In the genomic region with DNA sequence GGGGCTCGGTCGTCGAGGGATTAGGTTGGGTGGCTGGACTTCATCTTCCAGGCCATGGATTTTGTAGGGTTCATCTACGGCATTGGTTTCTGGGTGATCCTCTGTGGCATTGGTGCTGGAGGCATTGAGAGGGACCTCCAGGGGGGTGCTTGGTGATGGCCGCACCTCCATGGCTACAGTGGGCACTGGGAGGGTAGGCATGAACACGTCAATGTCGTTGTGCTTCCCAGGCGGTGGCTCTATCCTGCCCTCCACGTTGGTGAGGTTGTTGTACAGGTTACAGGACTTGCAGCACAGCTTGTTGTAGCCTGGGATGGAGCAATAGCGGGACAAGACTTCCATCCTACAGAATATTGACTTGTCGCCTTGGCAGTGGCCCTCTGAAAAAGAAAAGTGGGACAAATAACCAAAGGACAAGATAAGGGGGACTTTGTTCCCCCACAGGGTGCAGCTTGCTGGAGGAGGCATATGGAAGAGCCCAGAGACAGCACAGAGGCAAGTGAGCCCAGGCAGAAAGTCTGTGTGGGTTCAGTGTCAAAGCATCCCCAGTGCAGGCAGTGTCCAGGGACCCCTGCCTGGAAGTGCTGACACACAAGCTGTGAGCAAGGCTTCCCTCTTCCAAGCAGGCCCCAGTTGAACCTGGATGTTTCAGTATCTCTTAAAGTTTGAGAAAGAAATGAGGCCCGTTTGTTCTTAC, we compare ENCODE assay signal across 1 cellular context.
TF ChIP-seq lines count a peak whose summit lies in the region.

No MANE protein-coding gene starts in this region.

TF ChIP-seq in SK-N-SH treated with all-trans-retinoic acid at 6 μM for 48 hours, 23 proteins besides CTCF, POLR2A, EP300 and RAD21 (continued from another document):
- TF ChIP-seq, protein P1, sequence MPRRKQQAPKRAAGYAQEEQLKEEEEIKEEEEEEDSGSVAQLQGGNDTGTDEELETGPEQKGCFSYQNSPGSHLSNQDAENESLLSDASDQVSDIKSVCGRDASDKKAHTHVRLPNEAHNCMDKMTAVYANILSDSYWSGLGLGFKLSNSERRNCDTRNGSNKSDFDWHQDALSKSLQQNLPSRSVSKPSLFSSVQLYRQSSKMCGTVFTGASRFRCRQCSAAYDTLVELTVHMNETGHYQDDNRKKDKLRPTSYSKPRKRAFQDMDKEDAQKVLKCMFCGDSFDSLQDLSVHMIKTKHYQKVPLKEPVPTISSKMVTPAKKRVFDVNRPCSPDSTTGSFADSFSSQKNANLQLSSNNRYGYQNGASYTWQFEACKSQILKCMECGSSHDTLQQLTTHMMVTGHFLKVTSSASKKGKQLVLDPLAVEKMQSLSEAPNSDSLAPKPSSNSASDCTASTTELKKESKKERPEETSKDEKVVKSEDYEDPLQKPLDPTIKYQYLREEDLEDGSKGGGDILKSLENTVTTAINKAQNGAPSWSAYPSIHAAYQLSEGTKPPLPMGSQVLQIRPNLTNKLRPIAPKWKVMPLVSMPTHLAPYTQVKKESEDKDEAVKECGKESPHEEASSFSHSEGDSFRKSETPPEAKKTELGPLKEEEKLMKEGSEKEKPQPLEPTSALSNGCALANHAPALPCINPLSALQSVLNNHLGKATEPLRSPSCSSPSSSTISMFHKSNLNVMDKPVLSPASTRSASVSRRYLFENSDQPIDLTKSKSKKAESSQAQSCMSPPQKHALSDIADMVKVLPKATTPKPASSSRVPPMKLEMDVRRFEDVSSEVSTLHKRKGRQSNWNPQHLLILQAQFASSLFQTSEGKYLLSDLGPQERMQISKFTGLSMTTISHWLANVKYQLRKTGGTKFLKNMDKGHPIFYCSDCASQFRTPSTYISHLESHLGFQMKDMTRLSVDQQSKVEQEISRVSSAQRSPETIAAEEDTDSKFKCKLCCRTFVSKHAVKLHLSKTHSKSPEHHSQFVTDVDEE (CRISPR knock-in tag; IDR thresholded peaks at IDR 0.05): no peak
- TF ChIP-seq ARNTL (CRISPR knock-in tag; IDR thresholded peaks at IDR 0.05; ENCODE audit: borderline replicate concordance, low read depth) (no peak), OSR1 (CRISPR knock-in tag; IDR thresholded peaks at IDR 0.05) (no peak), ZC3H10 (CRISPR knock-in tag; IDR thresholded peaks at IDR 0.05) (no peak), PPARA (CRISPR knock-in tag; IDR thresholded peaks at IDR 0.05; ENCODE audit: borderline replicate concordance) (no peak), BACH2 (CRISPR knock-in tag; IDR thresholded peaks at IDR 0.05; ENCODE audit: borderline replicate concordance) (no peak), TCF4 (CRISPR knock-in tag; IDR thresholded peaks at IDR 0.05; ENCODE audit: borderline replicate concordance) (no peak), ZFP3 (CRISPR knock-in tag; IDR thresholded peaks at IDR 0.05) (no peak)
- TF ChIP-seq, protein P2, sequence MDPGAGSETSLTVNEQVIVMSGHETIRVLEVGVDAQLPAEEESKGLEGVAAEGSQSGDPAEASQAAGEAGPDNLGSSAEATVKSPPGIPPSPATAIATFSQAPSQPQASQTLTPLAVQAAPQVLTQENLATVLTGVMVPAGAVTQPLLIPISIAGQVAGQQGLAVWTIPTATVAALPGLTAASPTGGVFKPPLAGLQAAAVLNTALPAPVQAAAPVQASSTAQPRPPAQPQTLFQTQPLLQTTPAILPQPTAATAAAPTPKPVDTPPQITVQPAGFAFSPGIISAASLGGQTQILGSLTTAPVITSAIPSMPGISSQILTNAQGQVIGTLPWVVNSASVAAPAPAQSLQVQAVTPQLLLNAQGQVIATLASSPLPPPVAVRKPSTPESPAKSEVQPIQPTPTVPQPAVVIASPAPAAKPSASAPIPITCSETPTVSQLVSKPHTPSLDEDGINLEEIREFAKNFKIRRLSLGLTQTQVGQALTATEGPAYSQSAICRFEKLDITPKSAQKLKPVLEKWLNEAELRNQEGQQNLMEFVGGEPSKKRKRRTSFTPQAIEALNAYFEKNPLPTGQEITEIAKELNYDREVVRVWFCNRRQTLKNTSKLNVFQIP (CRISPR knock-in tag; IDR thresholded peaks at IDR 0.05; ENCODE audit: borderline replicate concordance, low read depth): no peak
- TF ChIP-seq, protein P3, sequence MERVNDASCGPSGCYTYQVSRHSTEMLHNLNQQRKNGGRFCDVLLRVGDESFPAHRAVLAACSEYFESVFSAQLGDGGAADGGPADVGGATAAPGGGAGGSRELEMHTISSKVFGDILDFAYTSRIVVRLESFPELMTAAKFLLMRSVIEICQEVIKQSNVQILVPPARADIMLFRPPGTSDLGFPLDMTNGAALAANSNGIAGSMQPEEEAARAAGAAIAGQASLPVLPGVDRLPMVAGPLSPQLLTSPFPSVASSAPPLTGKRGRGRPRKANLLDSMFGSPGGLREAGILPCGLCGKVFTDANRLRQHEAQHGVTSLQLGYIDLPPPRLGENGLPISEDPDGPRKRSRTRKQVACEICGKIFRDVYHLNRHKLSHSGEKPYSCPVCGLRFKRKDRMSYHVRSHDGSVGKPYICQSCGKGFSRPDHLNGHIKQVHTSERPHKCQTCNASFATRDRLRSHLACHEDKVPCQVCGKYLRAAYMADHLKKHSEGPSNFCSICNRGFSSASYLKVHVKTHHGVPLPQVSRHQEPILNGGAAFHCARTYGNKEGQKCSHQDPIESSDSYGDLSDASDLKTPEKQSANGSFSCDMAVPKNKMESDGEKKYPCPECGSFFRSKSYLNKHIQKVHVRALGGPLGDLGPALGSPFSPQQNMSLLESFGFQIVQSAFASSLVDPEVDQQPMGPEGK (CRISPR knock-in tag; IDR thresholded peaks at IDR 0.05; ENCODE audit: borderline replicate concordance): no peak
TF ChIP-seq in SK-N-SH treated with all-trans-retinoic acid at 6 μM for 48 hours: peak in this region for 0.
